In the genomic region with DNA sequence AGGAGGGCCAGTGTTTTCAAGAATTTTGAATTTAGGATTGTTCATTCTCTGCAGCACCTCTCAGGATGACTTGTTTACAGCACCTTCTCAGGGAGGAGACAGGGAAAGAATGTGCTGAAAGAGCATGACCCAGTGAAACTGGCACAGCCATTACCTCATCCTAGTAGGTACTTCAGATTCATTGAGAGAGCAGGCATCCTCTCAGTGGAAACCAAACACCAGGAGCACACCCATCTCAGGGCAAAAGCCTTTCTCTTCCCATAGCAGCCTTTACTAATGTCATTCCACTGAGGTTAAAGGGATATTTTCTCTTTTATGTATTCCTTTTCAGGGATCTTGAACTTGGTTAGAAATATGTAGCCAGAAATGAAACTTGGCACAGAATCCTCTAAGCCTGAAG, we compare ENCODE assay signal across 12 cellular contexts. TPM values are rescaled to one million over a fixed set of nuclear protein-coding genes. Genes with fewer than 3 reads are reported as not detected.
A peak's percentile ranks its signal among the peaks of the same experiment; 100 is the strongest.
DNase-seq lines count a peak whose midpoint lies in the region; ATAC-seq, FAIRE-seq and TF ChIP-seq lines count a peak whose summit lies in the region.
"Had no signal": no experiment of that assay in that cellular context is flagged by ENCODE, and none has a peak within 500 bp of the region (broad histone marks: within the 10 kb centered on the region; RNA-seq: fewer than 3 reads in every experiment).

No MANE protein-coding gene starts in this region.

- H3K27ac Mint-ChIP-seq in nephron progenitor cell, result no peak overlapping the region
- H3K27ac Mint-ChIP-seq in naive thymus-derived CD4-positive, alpha-beta T cell, result no peak overlapping the region
- no peak overlapping the region for H3K27ac Mint-ChIP-seq in activated naive CD4-positive, alpha-beta T cell treated with anti-CD3 and anti-CD28 coated beads for 36 hours

- FAIRE-seq in H54 (lab: Jason Lieb, UNC), result peak; percentile 57

- no peaks in the 10 kb centered on the region for H3K4me1 ChIP-seq in naive thymus-derived CD4-positive, alpha-beta T cell (ENCODE audit: control insufficient read depth in 2 of 2, insufficient read depth in 2 of 2, low read length in 2 of 2)

- H3K9me3 ChIP-seq in naive thymus-derived CD4-positive, alpha-beta T cell (ENCODE audit: control insufficient read depth in 2 of 3, low read length in 3 of 3), result no peaks in the 10 kb centered on the region

- no peaks in the 10 kb centered on the region for H3K36me3 ChIP-seq in naive thymus-derived CD4-positive, alpha-beta T cell (ENCODE audit: control insufficient read depth in 2 of 3, insufficient read depth in 3 of 3, low read length in 3 of 3)

- H3K27me3 ChIP-seq in naive thymus-derived CD4-positive, alpha-beta T cell (ENCODE audit: control insufficient read depth in 2 of 2, insufficient read depth in 2 of 2, low read length in 2 of 2), result no peaks in the 10 kb centered on the region

- H3K27ac ChIP-seq in naive thymus-derived CD4-positive, alpha-beta T cell (ENCODE audit: low read depth, low read length), result no peak overlapping the region
- H3K27ac ChIP-seq: parathyroid adenoma had no signal

- DNase-seq in H54 (ENCODE audit: insufficient read length, low spot score), result no peak
- peak; percentile 49 to 65 for DNase-seq in NCI-H446 (lab: John Stamatoyannopoulos, UW)
- DNase-seq in cerebellum (ENCODE audit: low spot score), result peak; percentile 42
- no peak for DNase-seq in nephron progenitor cell
- no peak for DNase-seq in naive thymus-derived CD4-positive, alpha-beta T cell
- DNase-seq in activated naive CD4-positive, alpha-beta T cell treated with anti-CD3 and anti-CD28 coated beads for 36 hours, result no peak
- DNase-seq: activated T-cell treated with anti-CD3 and anti-CD28 coated beads, Interleukin-2, amount 50 U/mL, for 48 hours; foreskin melanocyte; GDM1 had no signal

- CTCF ChIA-PET in naive thymus-derived CD4-positive, alpha-beta T cell (lab: Charles Lee), result no interaction called here
- CTCF ChIA-PET in activated naive CD4-positive, alpha-beta T cell treated with anti-CD3 and anti-CD28 coated beads for 36 hours (lab: Charles Lee), result no interaction called here

- no peak for ATAC-seq in naive thymus-derived CD4-positive, alpha-beta T cell
- ATAC-seq in GM21381 (IDR thresholded peaks at IDR 0.05; ENCODE audit: unreplicated experiment) (no peak), GM18861 (IDR thresholded peaks at IDR 0.05; ENCODE audit: unreplicated experiment) (no peak)

- peaks cover 24% of the 10 kb centered on the region for H3K27me3 Mint-ChIP-seq in nephron progenitor cell (ENCODE audit: low read depth, poor library complexity)
- H3K27me3 Mint-ChIP-seq in naive thymus-derived CD4-positive, alpha-beta T cell, result peaks cover 36 to 57% (median 43%) of the 10 kb centered on the region in 5 donors
- H3K27me3 Mint-ChIP-seq in activated naive CD4-positive, alpha-beta T cell treated with anti-CD3 and anti-CD28 coated beads for 36 hours (ENCODE audit: low read depth), result peaks cover 32% of the 10 kb centered on the region

- intact Hi-C loops in naive thymus-derived CD4-positive, alpha-beta T cell (cut with micrococcal nuclease), result loop anchor here (10.0 kb wide), 2 partner anchors 128 to 748 kb away; partner anchors contain the start of gene KANSL1L (in 2 of the 2)
- intact Hi-C loops in activated naive CD4-positive, alpha-beta T cell treated with anti-CD3 and anti-CD28 coated beads for 36 hours (cut with micrococcal nuclease), result loop anchor here (10.0 kb wide), 1 partner anchor 1172 kb away; the partner anchor contains the start of gene IDH1

- no peak for TF ChIP-seq POLR2A in H54 (IDR thresholded peaks at IDR 0.05; ENCODE audit: low read depth, low read length)

- POLR2A ChIA-PET in naive thymus-derived CD4-positive, alpha-beta T cell (lab: Charles Lee), result no interaction called here

- no peak overlapping the region for H3K4me3 ChIP-seq in naive thymus-derived CD4-positive, alpha-beta T cell (ENCODE audit: low read length)

- peaks cover 31% of the 10 kb centered on the region for H3K4me1 Mint-ChIP-seq in nephron progenitor cell
- peaks cover 9 to 24% (median 19%) of the 10 kb centered on the region in 7 donors for H3K4me1 Mint-ChIP-seq in naive thymus-derived CD4-positive, alpha-beta T cell
- H3K4me1 Mint-ChIP-seq in activated naive CD4-positive, alpha-beta T cell treated with anti-CD3 and anti-CD28 coated beads for 36 hours (ENCODE audit: low read depth), result peaks cover 12% of the 10 kb centered on the region

- H3K36me3 Mint-ChIP-seq in nephron progenitor cell (ENCODE audit: low read depth), result no peaks in the 10 kb centered on the region
- H3K36me3 Mint-ChIP-seq in naive thymus-derived CD4-positive, alpha-beta T cell, result peaks cover 0 to 3% (median 0%) of the 10 kb centered on the region in 5 donors
- no peaks in the 10 kb centered on the region for H3K36me3 Mint-ChIP-seq in activated naive CD4-positive, alpha-beta T cell treated with anti-CD3 and anti-CD28 coated beads for 36 hours (ENCODE audit: low read depth)

- peak overlapping the region; percentile 91 for H3K4me3 Mint-ChIP-seq in nephron progenitor cell
- no peak overlapping the region for H3K4me3 Mint-ChIP-seq in naive thymus-derived CD4-positive, alpha-beta T cell
- H3K4me3 Mint-ChIP-seq in activated naive CD4-positive, alpha-beta T cell treated with anti-CD3 and anti-CD28 coated beads for 36 hours, result no peak overlapping the region

- no peaks in the 10 kb centered on the region for H3K9me3 Mint-ChIP-seq in nephron progenitor cell
- peaks cover 0 to 6% (median 0%) of the 10 kb centered on the region in 11 donors for H3K9me3 Mint-ChIP-seq in naive thymus-derived CD4-positive, alpha-beta T cell
- H3K9me3 Mint-ChIP-seq in activated naive CD4-positive, alpha-beta T cell treated with anti-CD3 and anti-CD28 coated beads for 36 hours, result no peaks in the 10 kb centered on the region

- TF ChIP-seq CTCF in nephron progenitor cell (IDR thresholded peaks at IDR 0.05), result no peak

RNA-seq across cellular contexts. Expression of gene MAP2, which starts 2.6 kb away (rescaled TPM):
- 502 TPM for total RNA-seq in cerebellum
- total RNA-seq in naive thymus-derived CD4-positive, alpha-beta T cell, result under 1 TPM in 2 of 5 experiments, not detected in 3; 0.38 to 0.89 TPM
- polyA plus RNA-seq in naive thymus-derived CD4-positive, alpha-beta T cell, result under 1 TPM; 0.45 to 0.48 TPM
- under 1 TPM; 0.20 to 0.67 TPM for total RNA-seq in activated naive CD4-positive, alpha-beta T cell treated with anti-CD3 and anti-CD28 coated beads for 36 hours

Comparison
In these comparisons a context has a peak if more than half of its experiments do, and no peak if none do; other contexts are left out.
1. DNase-seq: peak in NCI-H446 (2 of 2) and cerebellum (single experiment); none in H54 (single experiment), nephron progenitor cell (single experiment), naive thymus-derived CD4-positive, alpha-beta T cell (0 of 9) and activated naive CD4-positive, alpha-beta T cell treated with anti-CD3 and anti-CD28 coated beads for 36 hours (single experiment).
2. RNA of gene MAP2, which starts 2.6 kb away (total RNA-seq): 502 TPM in cerebellum (single experiment); 0.20 to 0.67 TPM in activated naive CD4-positive, alpha-beta T cell treated with anti-CD3 and anti-CD28 coated beads for 36 hours and 0.38 to 0.89 TPM in naive thymus-derived CD4-positive, alpha-beta T cell; every median in the first group is over 100 times any median in the second.